9 cellular contexts compared by ENCODE assay signal in genomic region chr1:39817091-39817932, GRCh38. TPM values are rescaled to one million over a fixed set of nuclear protein-coding genes. Genes with fewer than 3 reads are reported as not detected.
DNase-seq lines count a peak whose midpoint lies in the region; ATAC-seq, FAIRE-seq and TF ChIP-seq lines count a peak whose summit lies in the region.
"Not testable (repeated sequence)": the region's sequence is repeated elsewhere in the genome, so short reads cannot be mapped to it uniquely, and the experiment has no call there.
"Had no signal": no experiment of that assay in that cellular context is flagged by ENCODE, and none has a peak within 500 bp of the region (broad histone marks: within the 10 kb centered on the region; RNA-seq: fewer than 3 reads in every experiment).

No MANE protein-coding gene starts in this region.

- not testable (repeated sequence) for TF ChIP-seq POLR2A in adrenal gland (IDR thresholded peaks at IDR 0.05); HepG2 (IDR thresholded peaks at IDR 0.05; ENCODE audit: insufficient read depth in 1 of 2, low read depth in 2 of 2, low read length in 2 of 2)

- CTCF ChIA-PET in HepG2 (lab: Yijun Ruan, JAX; ENCODE audit: low intra/inter-chr PET ratio, low total read pairs): interaction anchor here (1.0 to 2.2 kb wide), 3 partner anchors 85 to 215 kb away, joined by 3 to 44 read pairs (median 8); partner anchors contain the start of gene MYCL

- not testable (repeated sequence) for H3K4me1 ChIP-seq in adrenal gland (replicated peaks in 1 of 2); HepG2 (ENCODE audit: insufficient read depth, low read length)

- ATAC-seq in GM19452 (IDR thresholded peaks at IDR 0.05; ENCODE audit: unreplicated experiment) (peak; percentile 86), HG03139 (IDR thresholded peaks at IDR 0.05; ENCODE audit: unreplicated experiment) (peak; percentile 60), HepG2 (peak; percentile 75)

- H3K4me3 ChIP-seq in adrenal gland; HepG2 (replicated peaks in 1 of 3; ENCODE audit: insufficient read depth in 1 of 3, low read depth in 2 of 3, low read length in 3 of 3): not testable (repeated sequence)

- BruUV-seq in HepG2 (replicated peaks; lab: Mats Ljungman, UMichigan): not testable (repeated sequence)

- in situ Hi-C loops in HepG2 (cut with HindIII; ENCODE audit: extremely low pct_ligation_motif_present, low pct_unique_long_range_greater_than_20kb): loop anchor here (5.0 kb wide), 2 partner anchors 85 to 155 kb away; partner anchors contain the start of gene MYCL

- H3K9ac ChIP-seq in HepG2 (ENCODE audit: insufficient read depth, low read depth, low read length): not testable (repeated sequence)

- not testable (repeated sequence) for FAIRE-seq in HepG2 (lab: Jason Lieb, UNC)

- POLR2A ChIA-PET in HepG2 (lab: Yijun Ruan, JAX): interaction anchor here (1.1 to 1.5 kb wide), 3 partner anchors 79 to 84 kb away, joined by 3 to 7 read pairs (median 6); partner anchors contain the start of gene MYCL

- 48 to 59% (median 57%) methylated on average over 10 to 18 of the region's 24 CpGs for WGBS in adrenal gland, 4 donors
- 40% methylated on average over 13 of the region's 24 CpGs for WGBS in HepG2 (ENCODE audit: low lambda C conversion rate)

- DNase-seq in DMS 273 (lab: John Stamatoyannopoulos, UW; ENCODE audit: unreplicated experiment): peak; percentile 97
- peak; percentile 100 for DNase-seq in NCI-H510A treated with DMSO at 0.1 percent for 48 hours (lab: John Stamatoyannopoulos, UW)
- DNase-seq in adrenal gland: peak in 5 of 7 donors; percentile 16 to 59 (median 31)
- peak; percentile 33 for DNase-seq in HepG2 (ENCODE audit: low spot score)
- peak; percentile 25 for DNase-seq in stimulated activated CD8-positive, alpha-beta memory T cell treated with anti-CD3 and anti-CD28 coated beads, Interleukin-12 subunit alpha, Interleukin-12 subunit beta, amount 100 ng/mL, for 1 hour (ENCODE audit: low read depth)

- intact Hi-C loops in adrenal gland (cut with DNase I) (loop anchor here (5.0 kb wide), 2 partner anchors 85 to 155 kb away; partner anchors contain the start of gene MYCL (in 2 of the 2)), HepG2 (cut with micrococcal nuclease; ENCODE audit: unreplicated experiment) (loop anchor here (10.0 kb wide), 1 partner anchor 217 kb away; no protein-coding TSS in a partner anchor)

- H3K27ac ChIP-seq in VCaP: peak overlapping the region; percentile 43
- H3K27ac ChIP-seq in adrenal gland; HepG2 (ENCODE audit: extremely low read length, insufficient read depth, low read length): not testable (repeated sequence)

- TF ChIP-seq CTCF in VCaP (conservative IDR thresholded peaks at IDR 0.05) (peak; percentile 49), HepG2 (CRISPR knock-in tag; IDR thresholded peaks at IDR 0.05) (peak; percentile 27; the same call in 1 of the 2 replicates)
- TF ChIP-seq CTCF in adrenal gland (IDR thresholded peaks at IDR 0.05): not testable (repeated sequence)

- not testable (repeated sequence) for H4K20me1 ChIP-seq in HepG2 (ENCODE audit: insufficient read depth, low read length)

- not testable (repeated sequence) for H3K79me2 ChIP-seq in HepG2 (ENCODE audit: insufficient read depth, low read length)

- TF ChIP-seq RAD21 in HepG2 (CRISPR knock-in tag; IDR thresholded peaks at IDR 0.05): not testable (repeated sequence)

- not testable (repeated sequence) for TF ChIP-seq EP300 in HepG2 (IDR thresholded peaks at IDR 0.05; ENCODE audit: low read depth in 2 of 2, low read length in 2 of 2); HepG2 (CRISPR knock-in tag; IDR thresholded peaks at IDR 0.05; ENCODE audit: borderline replicate concordance)

- not testable (repeated sequence) for H3K27me3 ChIP-seq in adrenal gland
- H3K27me3 ChIP-seq in HepG2 (ENCODE audit: control insufficient read depth in 1 of 2, insufficient read depth in 2 of 2, low read length in 2 of 2): peaks cover 1 to 13% of the 10 kb centered on the region in 2 experiments; a peak in 2 of 5 replicates

- not testable (repeated sequence) for H2AFZ ChIP-seq in HepG2 (ENCODE audit: low read length)

- H3K9me3 ChIP-seq in adrenal gland (replicated peaks in 1 of 3); HepG2 (ENCODE audit: low read length): not testable (repeated sequence)

- not testable (repeated sequence) for H3K36me3 ChIP-seq in adrenal gland (replicated peaks in 1 of 2); HepG2 (replicated peaks in 1 of 2; ENCODE audit: control insufficient read depth in 1 of 2, insufficient read depth in 2 of 2, low read length in 2 of 2)

- peak overlapping the region; percentile 64 for H3K4me2 ChIP-seq in HepG2 (ENCODE audit: low read depth, low read length)

TF ChIP-seq in HepG2, 621 proteins besides CTCF, POLR2A, EP300 and RAD21 (continues in another document):
- 0 out of 2 replicates have a peak, but pooled peaks have one; percentile 35 for TF ChIP-seq MYC (CRISPR knock-in tag; IDR thresholded peaks at IDR 0.05; ENCODE audit: borderline replicate concordance)
- TF ChIP-seq ZNF430 (CRISPR knock-in tag; IDR thresholded peaks at IDR 0.05): 0 out of 2 replicates have a peak, but pooled peaks have one; percentile 40
- peak; percentile 62 for TF ChIP-seq BHLHE40 (IDR thresholded peaks at IDR 0.05; ENCODE audit: low read length)
- TF ChIP-seq MAZ (IDR thresholded peaks at IDR 0.05; ENCODE audit: borderline replicate concordance, low read depth, low read length): not testable (repeated sequence)
- TF ChIP-seq MAZ (CRISPR knock-in tag; IDR thresholded peaks at IDR 0.05; ENCODE audit: low read depth): peak; percentile 38; the same call in 1 of the 2 replicates
- peak; percentile 60; the same call in 1 of the 2 replicates for TF ChIP-seq ZNF121 (CRISPR knock-in tag; IDR thresholded peaks at IDR 0.05)
- TF ChIP-seq, protein P1, sequence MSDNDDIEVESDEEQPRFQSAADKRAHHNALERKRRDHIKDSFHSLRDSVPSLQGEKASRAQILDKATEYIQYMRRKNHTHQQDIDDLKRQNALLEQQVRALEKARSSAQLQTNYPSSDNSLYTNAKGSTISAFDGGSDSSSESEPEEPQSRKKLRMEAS (IDR thresholded peaks at IDR 0.05): peak; percentile 66
- 0 out of 2 replicates have a peak, but pooled peaks have one; percentile 29 for TF ChIP-seq PHF21A (CRISPR knock-in tag; IDR thresholded peaks at IDR 0.05)

RNA-seq across cellular contexts. Expression of gene BMP8B, which starts 28.6 kb away (rescaled TPM):
- total RNA-seq in adrenal gland: 1 to 10 TPM in 3 of 8 donors, under 1 TPM in 4, not detected in 1; 0.09 to 5.9 (median 0.23) TPM
- 1 to 10 TPM; 1.0 to 3.7 (median 2.3) TPM for polyA plus RNA-seq in adrenal gland
- 0.14 and 0.29 TPM in 2 replicates for total RNA-seq in HepG2 (2016; rRNA removed; fragmentation: Illumina TruSeq; extraction: Trizol)
- total RNA-seq in HepG2 (2016; cell fraction: cytosol; rRNA removed; fragmentation: Illumina TruSeq; extraction: Trizol; ENCODE audit: low read depth): not detected in 2 replicates
- total RNA-seq in HepG2 (2016; cell fraction: insoluble cytoplasmic fraction; rRNA removed; fragmentation: Illumina TruSeq; extraction: Trizol): 0.22 and 0.36 TPM in 2 replicates
- 0.09 and 0.17 TPM in 2 replicates for total RNA-seq in HepG2 (2016; cell fraction: membrane; rRNA removed; fragmentation: Illumina TruSeq; extraction: Trizol)
- 0.22 and 0.34 TPM in 2 replicates for total RNA-seq in HepG2 (2016; cell fraction: nucleus; rRNA removed; fragmentation: Illumina TruSeq; extraction: Trizol)
- polyA plus RNA-seq in HepG2 (2011; rRNA removed): 0.41 and 0.48 TPM in 2 replicates
- 0.24 and 0.41 TPM in 2 replicates for polyA plus RNA-seq in HepG2 (2011; cell fraction: cytosol; rRNA removed)
- 0.24 and 0.33 TPM in 2 replicates for polyA plus RNA-seq in HepG2 (2011; cell fraction: nucleus; rRNA removed)
- 0.68 and 0.78 TPM in 2 replicates for polyA plus RNA-seq in HepG2 (2012)
- polyA plus RNA-seq in HepG2 (2016; cell fraction: cytosol; fragmentation: Illumina TruSeq; extraction: Trizol; ENCODE audit: low read depth): 0.03 TPM in 2 replicates
- polyA plus RNA-seq in HepG2 (2016; cell fraction: insoluble cytoplasmic fraction; fragmentation: Illumina TruSeq; extraction: Trizol; ENCODE audit: low read depth): 0.24 and 0.44 TPM in 2 replicates
- polyA plus RNA-seq in HepG2 (2016; cell fraction: membrane; fragmentation: Illumina TruSeq; extraction: Trizol; ENCODE audit: low read depth): 0.06 and 0.09 TPM in 2 replicates
- polyA plus RNA-seq in HepG2 (2016; cell fraction: nucleus; fragmentation: Illumina TruSeq; extraction: Trizol; ENCODE audit: insufficient read depth, low read depth): 0.37 and 0.51 TPM in 2 replicates
- 0.62 and 4.1 TPM in 2 replicates for polyA minus RNA-seq in HepG2 (2011; rRNA and poly(A)+ RNA removed; ENCODE audit: low replicate concordance)
- polyA minus RNA-seq in HepG2 (2011; cell fraction: cytosol; rRNA and poly(A)+ RNA removed): 0.40 and 0.44 TPM in 2 replicates
- polyA minus RNA-seq in HepG2 (2011; cell fraction: nucleus; rRNA and poly(A)+ RNA removed): 0.12 and 0.26 TPM in 2 replicates

RNA-seq across cellular contexts. Expression of gene OXCT2, which starts 46.2 kb away (rescaled TPM):
- total RNA-seq in adrenal gland (1 to 10 TPM in 2 of 8 donors, under 1 TPM in 5, not detected in 1; 0.15 to 2.1 (median 0.41) TPM), HepG2 (2016; rRNA removed; fragmentation: Illumina TruSeq; extraction: Trizol) (0.33 TPM in 1 of 2 replicates, not detected in the other)
- polyA plus RNA-seq in adrenal gland (1 to 10 TPM in 1 of 3 donors, under 1 TPM in 2; 0.42 to 2.4 (median 0.71) TPM), HepG2 (2011; rRNA removed) (0.21 and 0.26 TPM in 2 replicates)
- total RNA-seq in HepG2 (2016; cell fraction: cytosol; rRNA removed; fragmentation: Illumina TruSeq; extraction: Trizol; ENCODE audit: low read depth): not detected in 2 replicates
- total RNA-seq in HepG2 (2016; cell fraction: insoluble cytoplasmic fraction; rRNA removed; fragmentation: Illumina TruSeq; extraction: Trizol): 0.43 TPM in 1 of 2 replicates, not detected in the other
- total RNA-seq in HepG2 (2016; cell fraction: membrane; rRNA removed; fragmentation: Illumina TruSeq; extraction: Trizol): 0.12 and 0.17 TPM in 2 replicates
- total RNA-seq in HepG2 (2016; cell fraction: nucleus; rRNA removed; fragmentation: Illumina TruSeq; extraction: Trizol): 0.22 and 0.34 TPM in 2 replicates
- 0.18 and 0.31 TPM in 2 replicates for polyA plus RNA-seq in HepG2 (2011; cell fraction: cytosol; rRNA removed)
- 1.2 and 1.7 TPM in 2 replicates for polyA plus RNA-seq in HepG2 (2011; cell fraction: nucleus; rRNA removed)
- polyA plus RNA-seq in HepG2 (2012): 0.25 TPM in 2 replicates
- polyA plus RNA-seq in HepG2 (2016; cell fraction: cytosol; fragmentation: Illumina TruSeq; extraction: Trizol; ENCODE audit: low read depth): not detected in 2 replicates
- polyA plus RNA-seq in HepG2 (2016; cell fraction: insoluble cytoplasmic fraction; fragmentation: Illumina TruSeq; extraction: Trizol; ENCODE audit: low read depth): 0.29 TPM in 1 of 2 replicates, not detected in the other
- not detected in 2 replicates for polyA plus RNA-seq in HepG2 (2016; cell fraction: membrane; fragmentation: Illumina TruSeq; extraction: Trizol; ENCODE audit: low read depth)
- polyA plus RNA-seq in HepG2 (2016; cell fraction: nucleus; fragmentation: Illumina TruSeq; extraction: Trizol; ENCODE audit: insufficient read depth, low read depth): 0.93 and 1.2 TPM in 2 replicates
- 0.22 and 1.3 TPM in 2 replicates for polyA minus RNA-seq in HepG2 (2011; rRNA and poly(A)+ RNA removed; ENCODE audit: low replicate concordance)
- polyA minus RNA-seq in HepG2 (2011; cell fraction: cytosol; rRNA and poly(A)+ RNA removed): 0.30 TPM in 1 of 2 replicates, not detected in the other
- 0.64 and 0.99 TPM in 2 replicates for polyA minus RNA-seq in HepG2 (2011; cell fraction: nucleus; rRNA and poly(A)+ RNA removed)
- total RNA-seq: G401 had no signal

Comparison
In these comparisons a context has a peak if more than half of its experiments do, and no peak if none do; other contexts are left out.
1. DNase-seq: peak in every context shown above with its lines; median percentile 100 in NCI-H510A treated with DMSO at 0.1 percent for 48 hours; 97 in DMS 273; 33 in HepG2; 31 in adrenal gland; 25 in stimulated activated CD8-positive, alpha-beta memory T cell treated with anti-CD3 and anti-CD28 coated beads, Interleukin-12 subunit alpha, Interleukin-12 subunit beta, amount 100 ng/mL, for 1 hour.